ENCODE assay signal across 1 cellular context in the genomic region with DNA sequence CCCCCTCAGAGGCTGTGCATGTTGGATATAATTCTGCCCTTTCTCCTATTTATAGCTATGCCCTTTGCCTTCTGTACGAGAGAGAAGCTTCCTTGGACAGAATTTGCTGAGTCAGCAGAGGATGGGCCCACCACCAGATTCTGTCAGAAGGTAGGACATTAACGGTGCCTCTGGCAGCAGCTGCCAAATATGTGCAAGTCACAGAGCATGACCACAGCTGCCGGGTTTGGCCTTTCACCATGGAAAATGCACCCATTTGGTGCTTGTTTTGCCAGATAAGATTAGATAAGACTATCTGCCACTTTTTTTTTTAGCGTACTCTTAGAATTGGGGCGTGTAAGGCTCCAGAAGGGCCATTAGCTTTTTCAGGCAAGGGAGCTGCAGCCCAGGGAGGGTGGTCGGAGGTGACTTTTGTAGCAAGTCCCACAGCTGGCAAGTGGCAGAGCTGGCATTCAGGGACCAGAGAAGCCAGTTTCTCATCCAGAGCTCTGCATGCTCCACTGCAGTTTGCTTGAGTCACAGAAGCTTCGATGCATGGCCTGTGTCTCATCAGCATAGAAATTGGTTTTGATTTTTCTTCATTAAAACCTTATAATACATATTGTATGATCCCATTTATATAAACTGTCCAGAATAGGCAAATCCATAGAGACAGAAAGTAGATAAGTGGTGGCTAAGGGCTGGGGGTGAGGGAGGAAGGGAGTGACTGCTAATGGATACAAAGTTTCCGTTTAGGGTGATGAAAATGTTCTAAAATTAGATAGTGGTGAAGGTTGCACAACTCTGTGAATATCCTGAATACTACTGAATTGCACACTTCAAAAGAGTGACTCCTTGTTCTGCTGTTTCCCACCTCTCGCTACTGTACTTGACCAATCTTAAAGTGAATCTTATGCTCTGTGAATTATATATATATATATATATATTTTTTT.
TF ChIP-seq lines count a peak whose summit lies in the region.

No MANE protein-coding gene starts in this region.

TF ChIP-seq in GM23338, 12 proteins besides CTCF, POLR2A, EP300 and RAD21 (continued from another document):
- TF ChIP-seq, protein P1, sequence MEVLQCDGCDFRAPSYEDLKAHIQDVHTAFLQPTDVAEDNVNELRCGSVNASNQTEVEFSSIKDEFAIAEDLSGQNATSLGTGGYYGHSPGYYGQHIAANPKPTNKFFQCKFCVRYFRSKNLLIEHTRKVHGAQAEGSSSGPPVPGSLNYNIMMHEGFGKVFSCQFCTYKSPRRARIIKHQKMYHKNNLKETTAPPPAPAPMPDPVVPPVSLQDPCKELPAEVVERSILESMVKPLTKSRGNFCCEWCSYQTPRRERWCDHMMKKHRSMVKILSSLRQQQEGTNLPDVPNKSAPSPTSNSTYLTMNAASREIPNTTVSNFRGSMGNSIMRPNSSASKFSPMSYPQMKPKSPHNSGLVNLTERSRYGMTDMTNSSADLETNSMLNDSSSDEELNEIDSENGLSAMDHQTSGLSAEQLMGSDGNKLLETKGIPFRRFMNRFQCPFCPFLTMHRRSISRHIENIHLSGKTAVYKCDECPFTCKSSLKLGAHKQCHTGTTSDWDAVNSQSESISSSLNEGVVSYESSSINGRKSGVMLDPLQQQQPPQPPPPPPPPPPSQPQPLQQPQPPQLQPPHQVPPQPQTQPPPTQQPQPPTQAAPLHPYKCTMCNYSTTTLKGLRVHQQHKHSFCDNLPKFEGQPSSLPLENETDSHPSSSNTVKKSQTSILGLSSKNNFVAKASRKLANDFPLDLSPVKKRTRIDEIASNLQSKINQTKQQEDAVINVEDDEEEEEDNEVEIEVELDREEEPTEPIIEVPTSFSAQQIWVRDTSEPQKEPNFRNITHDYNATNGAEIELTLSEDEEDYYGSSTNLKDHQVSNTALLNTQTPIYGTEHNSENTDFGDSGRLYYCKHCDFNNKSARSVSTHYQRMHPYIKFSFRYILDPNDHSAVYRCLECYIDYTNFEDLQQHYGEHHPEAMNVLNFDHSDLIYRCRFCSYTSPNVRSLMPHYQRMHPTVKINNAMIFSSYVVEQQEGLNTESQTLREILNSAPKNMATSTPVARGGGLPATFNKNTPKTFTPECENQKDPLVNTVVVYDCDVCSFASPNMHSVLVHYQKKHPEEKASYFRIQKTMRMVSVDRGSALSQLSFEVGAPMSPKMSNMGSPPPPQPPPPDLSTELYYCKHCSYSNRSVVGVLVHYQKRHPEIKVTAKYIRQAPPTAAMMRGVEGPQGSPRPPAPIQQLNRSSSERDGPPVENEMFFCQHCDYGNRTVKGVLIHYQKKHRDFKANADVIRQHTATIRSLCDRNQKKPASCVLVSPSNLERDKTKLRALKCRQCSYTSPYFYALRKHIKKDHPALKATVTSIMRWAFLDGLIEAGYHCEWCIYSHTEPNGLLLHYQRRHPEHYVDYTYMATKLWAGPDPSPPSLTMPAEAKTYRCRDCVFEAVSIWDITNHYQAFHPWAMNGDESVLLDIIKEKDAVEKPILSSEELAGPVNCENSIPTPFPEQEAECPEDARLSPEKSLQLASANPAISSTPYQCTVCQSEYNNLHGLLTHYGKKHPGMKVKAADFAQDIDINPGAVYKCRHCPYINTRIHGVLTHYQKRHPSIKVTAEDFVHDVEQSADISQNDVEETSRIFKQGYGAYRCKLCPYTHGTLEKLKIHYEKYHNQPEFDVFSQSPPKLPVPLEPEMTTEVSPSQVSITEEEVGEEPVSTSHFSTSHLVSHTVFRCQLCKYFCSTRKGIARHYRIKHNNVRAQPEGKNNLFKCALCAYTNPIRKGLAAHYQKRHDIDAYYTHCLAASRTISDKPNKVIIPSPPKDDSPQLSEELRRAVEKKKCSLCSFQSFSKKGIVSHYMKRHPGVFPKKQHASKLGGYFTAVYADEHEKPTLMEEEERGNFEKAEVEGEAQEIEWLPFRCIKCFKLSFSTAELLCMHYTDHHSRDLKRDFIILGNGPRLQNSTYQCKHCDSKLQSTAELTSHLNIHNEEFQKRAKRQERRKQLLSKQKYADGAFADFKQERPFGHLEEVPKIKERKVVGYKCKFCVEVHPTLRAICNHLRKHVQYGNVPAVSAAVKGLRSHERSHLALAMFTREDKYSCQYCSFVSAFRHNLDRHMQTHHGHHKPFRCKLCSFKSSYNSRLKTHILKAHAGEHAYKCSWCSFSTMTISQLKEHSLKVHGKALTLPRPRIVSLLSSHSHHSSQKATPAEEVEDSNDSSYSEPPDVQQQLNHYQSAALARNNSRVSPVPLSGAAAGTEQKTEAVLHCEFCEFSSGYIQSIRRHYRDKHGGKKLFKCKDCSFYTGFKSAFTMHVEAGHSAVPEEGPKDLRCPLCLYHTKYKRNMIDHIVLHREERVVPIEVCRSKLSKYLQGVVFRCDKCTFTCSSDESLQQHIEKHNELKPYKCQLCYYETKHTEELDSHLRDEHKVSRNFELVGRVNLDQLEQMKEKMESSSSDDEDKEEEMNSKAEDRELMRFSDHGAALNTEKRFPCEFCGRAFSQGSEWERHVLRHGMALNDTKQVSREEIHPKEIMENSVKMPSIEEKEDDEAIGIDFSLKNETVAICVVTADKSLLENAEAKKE (CRISPR knock-in tag; IDR thresholded peaks at IDR 0.05) = no peak
